1 cellular context compared by ENCODE assay signal in the genomic region with DNA sequence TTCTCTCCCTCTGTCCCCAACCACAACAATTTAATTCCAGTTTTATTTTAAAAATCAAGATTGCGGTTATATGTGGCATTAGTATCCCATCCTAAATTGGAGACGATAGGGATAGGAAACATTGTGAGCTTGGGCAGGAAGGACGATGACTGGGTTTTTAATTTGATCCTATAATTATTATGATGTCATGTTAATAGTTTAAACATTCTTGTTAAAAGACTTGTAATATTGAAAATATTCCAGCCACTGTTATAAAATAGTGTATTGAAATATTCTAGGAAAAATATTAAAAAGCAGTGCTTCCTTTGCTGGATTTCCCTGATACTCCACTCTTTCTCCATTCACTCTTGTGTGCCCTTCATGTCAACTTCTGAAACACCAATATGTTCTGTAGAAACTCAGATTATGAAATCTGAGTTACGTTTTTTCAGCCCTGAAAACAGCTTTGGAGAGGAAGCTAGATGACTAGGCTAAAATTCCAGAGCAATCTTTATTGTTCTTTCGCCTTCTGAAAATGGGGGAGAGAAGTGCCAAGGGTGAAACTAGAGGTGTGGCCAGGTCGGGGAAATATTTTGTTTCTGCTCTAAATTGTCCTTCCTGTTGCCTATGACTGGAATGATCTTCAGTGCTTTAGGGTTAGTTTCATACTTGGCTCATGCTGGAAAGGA.
A peak's percentile ranks its signal among the peaks of the same experiment; 100 is the strongest.
TF ChIP-seq lines count a peak whose summit lies in the region.

No MANE protein-coding gene starts in this region.

TF ChIP-seq in liver, 16 proteins besides CTCF, POLR2A, EP300 and RAD21 (continued from another document):
- TF ChIP-seq MAX (IDR thresholded peaks at IDR 0.05) (no peak), FOXA1 (IDR thresholded peaks at IDR 0.05) (no peak), GABPA (IDR thresholded peaks at IDR 0.05 in 1 of 2, conservative IDR thresholded peaks at IDR 0.05 in 1 of 2) (no peak), JUND (IDR thresholded peaks at IDR 0.05) (peak; percentile 19 to 63), EGR1 (IDR thresholded peaks at IDR 0.05; ENCODE audit: low read depth in 2 of 2) (no peak), HNF4A (conservative IDR thresholded peaks at IDR 0.05) (peak in 1 of 2 donors; percentile 39), FOXA2 (IDR thresholded peaks at IDR 0.05) (no peak)
- TF ChIP-seq, protein P1, sequence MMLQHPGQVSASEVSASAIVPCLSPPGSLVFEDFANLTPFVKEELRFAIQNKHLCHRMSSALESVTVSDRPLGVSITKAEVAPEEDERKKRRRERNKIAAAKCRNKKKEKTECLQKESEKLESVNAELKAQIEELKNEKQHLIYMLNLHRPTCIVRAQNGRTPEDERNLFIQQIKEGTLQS (IDR thresholded peaks at IDR 0.05): no peak
TF ChIP-seq in liver: peak in this region for 7.
